In genomic region chr1:44565265-44565750, GRCh38 we compare ENCODE assay signal across 16 cellular contexts.
DNase-seq lines count a peak whose midpoint lies in the region; ATAC-seq and TF ChIP-seq lines count a peak whose summit lies in the region.
"Had no signal": no experiment of that assay in that cellular context is flagged by ENCODE, and none has a peak within 500 bp of the region (broad histone marks: within the 10 kb centered on the region; RNA-seq: fewer than 3 reads in every experiment).

No MANE protein-coding gene starts in this region.

- peaks cover 11% of the 10 kb centered on the region for H4K20me1 ChIP-seq in neural progenitor cell (ENCODE audit: low read depth)
- H4K20me1 ChIP-seq: BLaER1 had no signal

- H3K27me3 Mint-ChIP-seq in neural progenitor cell (ENCODE audit: insufficient read depth, low read depth) = peaks cover 38% of the 10 kb centered on the region
- peaks cover 10% of the 10 kb centered on the region for H3K27me3 Mint-ChIP-seq in CD8-positive, alpha-beta T cell (ENCODE audit: low read depth)

- TF ChIP-seq CTCF in left ventricle myocardium inferior (IDR thresholded peaks at IDR 0.05; ENCODE audit: borderline replicate concordance) (no peak), neural progenitor cell (IDR thresholded peaks at IDR 0.05) (no peak), brain microvascular endothelial cell (IDR thresholded peaks at IDR 0.05; ENCODE audit: low read depth, low read length, missing control alignments) (no peak)
- TF ChIP-seq CTCF in CD8-positive, alpha-beta T cell (IDR thresholded peaks at IDR 0.05) = no peak

- in situ Hi-C loops in brain microvascular endothelial cell (cut with HindIII; ENCODE audit: low pct_ligation_motif_present, low sequenced_read_pairs) = no loop called here

- DNase-seq in cardiac septum (ENCODE audit: low spot score) (peak; percentile 51), left ventricle myocardium inferior (no peak), caudate nucleus (lab: John Stamatoyannopoulos, UW) (no peak), neural progenitor cell (ENCODE audit: low spot score) (peak; percentile 38), NCI-H1417 treated with DMSO at 0.1 percent for 48 hours (lab: John Stamatoyannopoulos, UW) (no peak), brain microvascular endothelial cell (no peak)
- no peak for DNase-seq in CD8-positive, alpha-beta T cell
- DNase-seq: 8988T; AML-193; Calu3; CD4-positive, CD25-positive, alpha-beta regulatory T cell; DMS 273 treated with DMSO at 0.1 percent for 48 hours; GM23248; HCEC 1CT; HFFc6 had no signal

- H3K36me3 ChIP-seq in left ventricle myocardium inferior = no peaks in the 10 kb centered on the region
- H3K36me3 ChIP-seq in neural progenitor cell = no peaks in the 10 kb centered on the region
- H3K36me3 ChIP-seq in CD8-positive, alpha-beta T cell (ENCODE audit: insufficient read depth, low read length) = no peaks in the 10 kb centered on the region
- no peaks in the 10 kb centered on the region for H3K36me3 ChIP-seq in brain microvascular endothelial cell (replicated peaks)
- H3K36me3 ChIP-seq: BLaER1 had no signal

- no peaks in the 10 kb centered on the region for H3K4me1 ChIP-seq in left ventricle myocardium inferior
- peaks cover 9% of the 10 kb centered on the region for H3K4me1 ChIP-seq in neural progenitor cell
- H3K4me1 ChIP-seq in CD8-positive, alpha-beta T cell (ENCODE audit: insufficient read depth, low read length) = no peaks in the 10 kb centered on the region

- intact Hi-C loops in cardiac septum (cut with DNase I) = no loop called here
- intact Hi-C loops in left ventricle myocardium inferior (cut with micrococcal nuclease) = no loop called here
- intact Hi-C loops in CD8-positive, alpha-beta T cell (cut with DNase I, micrococcal nuclease) = no loop called here

- H3K4me3 Mint-ChIP-seq in neural progenitor cell = no peak overlapping the region
- no peak overlapping the region for H3K4me3 Mint-ChIP-seq in CD8-positive, alpha-beta T cell
- H3K4me3 Mint-ChIP-seq: CD4-positive, CD25-positive, alpha-beta regulatory T cell; HFFc6 had no signal

- H3K36me3 Mint-ChIP-seq in neural progenitor cell = peaks cover 3% of the 10 kb centered on the region
- H3K36me3 Mint-ChIP-seq in CD8-positive, alpha-beta T cell = no peaks in the 10 kb centered on the region
- H3K36me3 Mint-ChIP-seq: CD4-positive, CD25-positive, alpha-beta regulatory T cell had no signal

- H3K4me1 Mint-ChIP-seq in neural progenitor cell = peaks cover 3% of the 10 kb centered on the region
- peaks cover 4% of the 10 kb centered on the region for H3K4me1 Mint-ChIP-seq in CD8-positive, alpha-beta T cell (ENCODE audit: low read depth)

- no peak overlapping the region for H3K27ac Mint-ChIP-seq in neural progenitor cell
- H3K27ac Mint-ChIP-seq in CD8-positive, alpha-beta T cell = no peak overlapping the region
- H3K27ac Mint-ChIP-seq: CD4-positive, CD25-positive, alpha-beta regulatory T cell; HFFc6 had no signal

- CTCF ChIA-PET in CD8-positive, alpha-beta T cell (lab: Charles Lee) = interaction anchor here (8.8 kb wide), 1 partner anchor 85 kb away, joined by 154 read pairs; no protein-coding TSS in a partner anchor

- no peak overlapping the region for H3K27ac ChIP-seq in left ventricle myocardium inferior (replicated peaks)
- H3K27ac ChIP-seq in caudate nucleus (ENCODE audit: low read depth, low read length) = peak overlapping the region; percentile 63
- no peak overlapping the region for H3K27ac ChIP-seq in neural progenitor cell
- H3K27ac ChIP-seq in CD8-positive, alpha-beta T cell (ENCODE audit: low read depth, low read length) = no peak overlapping the region
- H3K27ac ChIP-seq in brain microvascular endothelial cell = no peak overlapping the region
- H3K27ac ChIP-seq: BLaER1, GM23248 had no signal

- no peaks in the 10 kb centered on the region for H3F3A ChIP-seq in neural progenitor cell (ENCODE audit: low read depth)

- H3K79me2 ChIP-seq in neural progenitor cell (ENCODE audit: low read depth) = no peaks in the 10 kb centered on the region

- peak overlapping the region; percentile 18 for H3K4me2 ChIP-seq in neural progenitor cell
- H3K4me2 ChIP-seq: BLaER1 had no signal

- H2AFZ ChIP-seq in neural progenitor cell (replicated peaks) = no peak overlapping the region
- H2AFZ ChIP-seq: GM23248 had no signal

- H3K4me3 ChIP-seq in left ventricle myocardium inferior = no peak overlapping the region
- H3K4me3 ChIP-seq in neural progenitor cell = no peak overlapping the region
- no peak overlapping the region for H3K4me3 ChIP-seq in CD8-positive, alpha-beta T cell (ENCODE audit: low read depth, low read length)
- H3K4me3 ChIP-seq in brain microvascular endothelial cell (ENCODE audit: low read depth, low read length) = no peak overlapping the region
- H3K4me3 ChIP-seq: BLaER1, GM23248 had no signal

- peaks cover 65% of the 10 kb centered on the region for H3K27me3 ChIP-seq in left ventricle myocardium inferior (ENCODE audit: low read depth)
- peaks cover 100% of the 10 kb centered on the region for H3K27me3 ChIP-seq in neural progenitor cell
- H3K27me3 ChIP-seq in CD8-positive, alpha-beta T cell (ENCODE audit: insufficient read depth, low read length) = no peaks in the 10 kb centered on the region
- H3K27me3 ChIP-seq in brain microvascular endothelial cell (replicated peaks) = peaks cover 8% of the 10 kb centered on the region
- H3K27me3 ChIP-seq: BLaER1 had no signal

- peaks cover 4% of the 10 kb centered on the region for H3K9me3 Mint-ChIP-seq in neural progenitor cell
- no peaks in the 10 kb centered on the region for H3K9me3 Mint-ChIP-seq in CD8-positive, alpha-beta T cell
- H3K9me3 Mint-ChIP-seq: CD4-positive, CD25-positive, alpha-beta regulatory T cell; HFFc6 had no signal

- H3K9ac ChIP-seq in neural progenitor cell = no peak overlapping the region
- H3K9ac ChIP-seq: BLaER1, GM23248 had no signal

- H3K9me3 ChIP-seq in left ventricle myocardium inferior (replicated peaks) = no peaks in the 10 kb centered on the region
- H3K9me3 ChIP-seq in neural progenitor cell (ENCODE audit: low read depth) = no peaks in the 10 kb centered on the region
- no peaks in the 10 kb centered on the region for H3K9me3 ChIP-seq in CD8-positive, alpha-beta T cell (ENCODE audit: low read length)
- H3K9me3 ChIP-seq: BLaER1 had no signal

- ATAC-seq in CD8-positive, alpha-beta T cell = no peak

- POLR2A ChIA-PET in CD8-positive, alpha-beta T cell (lab: Charles Lee) = no interaction called here

Comparison
In these comparisons a context has a peak if more than half of its experiments do, and no peak if none do; other contexts are left out.
1. DNase-seq: peak in cardiac septum (single experiment) and neural progenitor cell (single experiment); none in left ventricle myocardium inferior (single experiment), caudate nucleus (0 of 61), NCI-H1417 treated with DMSO at 0.1 percent for 48 hours (single experiment), CD8-positive, alpha-beta T cell (0 of 7) and brain microvascular endothelial cell (single experiment).